Comparison of ENCODE assay signal across 2 cellular contexts in the genomic region with DNA sequence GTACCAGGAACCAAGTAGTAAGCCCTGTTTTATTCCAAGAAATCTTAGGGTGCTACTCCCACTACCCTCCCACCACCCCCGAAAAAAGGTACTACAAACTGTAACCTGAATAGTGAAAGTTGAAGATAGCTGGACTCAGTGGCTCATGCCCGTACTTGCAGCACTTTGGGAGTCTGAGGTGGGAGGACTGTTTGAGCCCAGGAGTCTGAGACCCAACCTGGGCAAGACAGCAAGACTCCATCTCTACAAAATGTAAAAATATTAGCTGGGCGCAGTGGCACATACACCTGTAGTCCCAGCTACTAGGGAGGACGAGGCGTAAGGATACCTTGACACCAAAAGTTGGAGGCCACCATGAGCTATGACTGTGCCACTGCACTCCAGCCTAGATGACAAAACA.
TF ChIP-seq lines count a peak whose summit lies in the region.

No MANE protein-coding gene starts in this region.

TF ChIP-seq in HepG2, 621 proteins besides CTCF, POLR2A, EP300 and RAD21:
- TF ChIP-seq ZNF121 (CRISPR knock-in tag; IDR thresholded peaks at IDR 0.05), result 0 out of 2 replicates have a peak, but pooled peaks have one; percentile 50
- TF ChIP-seq AKAP8 (CRISPR knock-in tag; IDR thresholded peaks at IDR 0.05), result no peak

TF ChIP-seq in WTC11, 78 proteins besides CTCF, POLR2A, EP300 and RAD21:
- TF ChIP-seq, protein P1, sequence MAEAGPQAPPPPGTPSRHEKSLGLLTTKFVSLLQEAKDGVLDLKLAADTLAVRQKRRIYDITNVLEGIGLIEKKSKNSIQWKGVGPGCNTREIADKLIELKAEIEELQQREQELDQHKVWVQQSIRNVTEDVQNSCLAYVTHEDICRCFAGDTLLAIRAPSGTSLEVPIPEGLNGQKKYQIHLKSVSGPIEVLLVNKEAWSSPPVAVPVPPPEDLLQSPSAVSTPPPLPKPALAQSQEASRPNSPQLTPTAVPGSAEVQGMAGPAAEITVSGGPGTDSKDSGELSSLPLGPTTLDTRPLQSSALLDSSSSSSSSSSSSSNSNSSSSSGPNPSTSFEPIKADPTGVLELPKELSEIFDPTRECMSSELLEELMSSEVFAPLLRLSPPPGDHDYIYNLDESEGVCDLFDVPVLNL (CRISPR knock-in tag; IDR thresholded peaks at IDR 0.05; ENCODE audit: borderline replicate concordance, low read depth), result no peak
- TF ChIP-seq SOX15 (CRISPR knock-in tag; IDR thresholded peaks at IDR 0.05), result no peak
- no peak for TF ChIP-seq NR2C2 (CRISPR knock-in tag; IDR thresholded peaks at IDR 0.05)
- TF ChIP-seq, protein P2, sequence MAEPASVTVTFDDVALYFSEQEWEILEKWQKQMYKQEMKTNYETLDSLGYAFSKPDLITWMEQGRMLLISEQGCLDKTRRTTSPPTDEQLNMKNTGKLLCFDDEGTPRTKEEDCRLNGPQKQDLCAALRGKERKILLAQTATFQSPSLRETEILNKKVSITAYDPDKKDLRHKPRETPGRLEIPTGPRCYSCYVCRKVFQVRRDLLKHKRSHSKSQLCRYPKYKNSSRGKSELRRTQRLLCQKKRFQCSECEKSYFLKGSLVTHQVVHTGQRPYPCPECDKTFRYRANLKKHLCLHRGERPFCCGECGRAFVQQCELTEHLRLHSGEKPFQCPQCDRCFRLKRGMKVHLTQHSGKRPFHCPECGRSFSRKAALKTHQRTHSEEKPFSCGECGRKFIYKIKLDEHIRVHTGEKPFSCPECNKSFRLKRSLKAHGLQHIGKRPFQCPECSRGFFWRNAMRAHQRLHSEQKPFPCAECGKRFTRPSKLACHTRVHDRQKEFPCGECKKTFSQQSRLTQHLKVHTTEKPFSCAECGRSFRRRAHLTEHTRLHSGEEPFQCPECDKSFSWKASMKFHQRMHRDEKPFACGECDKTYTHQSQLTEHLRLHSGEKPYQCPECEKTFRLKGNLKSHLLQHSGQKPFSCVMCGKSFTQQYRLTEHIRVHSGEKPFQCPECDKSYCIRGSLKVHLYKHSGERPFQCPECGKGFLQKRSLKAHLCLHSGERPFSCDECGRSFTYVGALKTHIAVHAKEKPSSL (CRISPR knock-in tag; conservative IDR thresholded peaks at IDR 0.05), result no peak
- peak; percentile 59; the same call in 1 of the 2 replicates for TF ChIP-seq ZNF121 (CRISPR knock-in tag; IDR thresholded peaks at IDR 0.05)
